9 cellular contexts compared by ENCODE assay signal in the genomic region with DNA sequence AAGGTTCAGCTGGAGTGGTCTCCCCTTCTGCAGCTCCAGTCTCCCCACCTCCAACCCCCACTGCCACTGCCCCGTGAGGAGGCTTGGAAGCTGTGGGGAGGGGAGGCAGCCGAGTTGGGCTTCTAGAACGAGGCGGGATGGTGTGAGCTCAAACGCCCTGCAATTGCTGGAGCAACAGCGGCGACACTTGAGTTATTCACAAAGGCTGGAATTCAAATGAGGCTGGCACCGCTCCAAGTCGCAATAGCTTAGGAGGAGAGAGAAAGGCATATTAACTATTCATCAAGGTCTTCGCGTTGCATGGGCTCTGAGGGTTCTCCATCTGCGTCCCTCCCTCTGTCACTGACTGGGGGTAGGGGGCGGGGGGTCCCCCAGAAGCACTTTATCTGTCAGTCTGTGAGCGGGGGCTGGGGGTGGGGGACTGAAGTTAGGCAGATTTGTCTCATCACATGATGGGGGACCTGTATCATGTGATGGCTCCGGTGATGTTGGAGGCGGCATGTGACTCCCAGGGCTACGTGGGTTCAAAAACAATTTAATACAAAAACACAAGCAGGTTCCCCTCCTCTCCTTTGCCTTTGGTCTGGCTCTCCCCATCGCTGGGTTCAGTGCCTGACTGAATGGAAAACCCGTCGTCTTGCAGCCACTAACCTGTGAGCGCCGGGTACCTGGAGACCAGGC.
A peak's percentile ranks its signal among the peaks of the same experiment; 100 is the strongest.
DNase-seq lines count a peak whose midpoint lies in the region; ATAC-seq and TF ChIP-seq lines count a peak whose summit lies in the region.
"Had no signal": no experiment of that assay in that cellular context is flagged by ENCODE, and none has a peak within 500 bp of the region (broad histone marks: within the 10 kb centered on the region; RNA-seq: fewer than 3 reads in every experiment).

No MANE protein-coding gene starts in this region.

- TF ChIP-seq CTCF in CD14-positive monocyte (IDR thresholded peaks at IDR 0.05) (no peak), ovary (IDR thresholded peaks at IDR 0.05) (no peak)

- no peaks in the 10 kb centered on the region for H3K36me3 ChIP-seq in ovary

- H3K27ac ChIP-seq in ovary, result no peak overlapping the region

- TF ChIP-seq EP300 in Ishikawa (IDR thresholded peaks at IDR 0.05; ENCODE audit: borderline replicate concordance), result no peak
- no peak for TF ChIP-seq EP300 in ovary (IDR thresholded peaks at IDR 0.05)

- H3K4me1 ChIP-seq in ovary (ENCODE audit: insufficient read depth), result peaks cover 4% of the 10 kb centered on the region

- no peaks in the 10 kb centered on the region for H3K27me3 ChIP-seq in ovary

- no peaks in the 10 kb centered on the region for H3K36me3 Mint-ChIP-seq in CD14-positive monocyte
- H3K36me3 Mint-ChIP-seq in activated T-cell treated with anti-CD3 and anti-CD28 coated beads, Interleukin-2, amount 50 U/mL, for 24 hours (ENCODE audit: low read depth), result no peaks in the 10 kb centered on the region

- 2 to 4% (median 3%) methylated on average over 22 of the region's 22 CpGs for WGBS in ovary, 3 donors

- peak; percentile 36 for ATAC-seq in Right ventricle myocardium superior (ENCODE audit: poor library complexity)
- no peak for ATAC-seq in HG03432 (IDR thresholded peaks at IDR 0.05; ENCODE audit: unreplicated experiment)
- no peak for ATAC-seq in HG02610 (IDR thresholded peaks at IDR 0.05; ENCODE audit: unreplicated experiment)
- ATAC-seq in GM18517 (IDR thresholded peaks at IDR 0.05; ENCODE audit: unreplicated experiment), result no peak
- ATAC-seq: HCT116 had no signal

- H3K27me3 Mint-ChIP-seq in CD14-positive monocyte (ENCODE audit: low read depth in 3 of 3), result peaks cover 38 to 54% (median 40%) of the 10 kb centered on the region in 3 donors
- peaks cover 54% of the 10 kb centered on the region for H3K27me3 Mint-ChIP-seq in activated T-cell treated with anti-CD3 and anti-CD28 coated beads, Interleukin-2, amount 50 U/mL, for 24 hours

- H3K9me3 Mint-ChIP-seq in CD14-positive monocyte, result peaks cover 0 to 5% (median 2%) of the 10 kb centered on the region in 7 donors
- H3K9me3 Mint-ChIP-seq in activated T-cell treated with anti-CD3 and anti-CD28 coated beads, Interleukin-2, amount 50 U/mL, for 24 hours, result no peaks in the 10 kb centered on the region

- peak overlapping the region; percentile 16 to 72 for H3K4me3 Mint-ChIP-seq in CD14-positive monocyte
- peak overlapping the region; percentile 54 for H3K4me3 Mint-ChIP-seq in activated T-cell treated with anti-CD3 and anti-CD28 coated beads, Interleukin-2, amount 50 U/mL, for 24 hours

- TF ChIP-seq POLR2A in ovary (IDR thresholded peaks at IDR 0.05), result no peak

- no peak for TF ChIP-seq RAD21 in Ishikawa (IDR thresholded peaks at IDR 0.05; ENCODE audit: low read depth)

- H3K4me1 Mint-ChIP-seq in CD14-positive monocyte, result peaks cover 3% of the 10 kb centered on the region
- H3K4me1 Mint-ChIP-seq in activated T-cell treated with anti-CD3 and anti-CD28 coated beads, Interleukin-2, amount 50 U/mL, for 24 hours (ENCODE audit: low read depth), result peaks cover 13% of the 10 kb centered on the region

- DNase-seq in CD14-positive monocyte (ENCODE audit: low spot score), result no peak
- DNase-seq in activated T-cell treated with anti-CD3 and anti-CD28 coated beads, Interleukin-2, amount 50 U/mL, for 24 hours, result peak; percentile 42
- peak; percentile 66 for DNase-seq in Right ventricle myocardium superior
- peak; percentile 54 to 69 (median 67) for DNase-seq in ovary

- peak overlapping the region; percentile 28 for H3K4me3 ChIP-seq in ovary

- no peaks in the 10 kb centered on the region for H3K9me3 ChIP-seq in ovary

- intact Hi-C loops in CD14-positive monocyte (cut with micrococcal nuclease), result no loop called here
- intact Hi-C loops in Right ventricle myocardium superior (cut with DNase I), result no loop called here
- intact Hi-C loops in ovary (cut with DNase I), result no loop called here

- H3K27ac Mint-ChIP-seq in CD14-positive monocyte, result peak overlapping the region in 1 of 7 donors; percentile 31
- no peak overlapping the region for H3K27ac Mint-ChIP-seq in activated T-cell treated with anti-CD3 and anti-CD28 coated beads, Interleukin-2, amount 50 U/mL, for 24 hours

TF ChIP-seq in Ishikawa, 13 proteins besides CTCF, POLR2A, EP300 and RAD21:
- TF ChIP-seq CEBPB (IDR thresholded peaks at IDR 0.05) (no peak), USF1 (IDR thresholded peaks at IDR 0.05) (peak; percentile 85), CREB1 (IDR thresholded peaks at IDR 0.05; ENCODE audit: low read depth) (no peak), TCF12 (IDR thresholded peaks at IDR 0.05; ENCODE audit: low read depth) (no peak), EGR1 (IDR thresholded peaks at IDR 0.05) (no peak), FOXM1 (IDR thresholded peaks at IDR 0.05; ENCODE audit: borderline replicate concordance, low read depth) (no peak), TAF1 (IDR thresholded peaks at IDR 0.05; ENCODE audit: low read depth) (no peak), ZBTB7A (IDR thresholded peaks at IDR 0.05; ENCODE audit: low read depth) (no peak), TEAD4 (IDR thresholded peaks at IDR 0.05) (peak; percentile 64), NFIC (IDR thresholded peaks at IDR 0.05) (peak; percentile 80), YY1 (IDR thresholded peaks at IDR 0.05; ENCODE audit: low read depth) (no peak)
- TF ChIP-seq, protein P1, sequence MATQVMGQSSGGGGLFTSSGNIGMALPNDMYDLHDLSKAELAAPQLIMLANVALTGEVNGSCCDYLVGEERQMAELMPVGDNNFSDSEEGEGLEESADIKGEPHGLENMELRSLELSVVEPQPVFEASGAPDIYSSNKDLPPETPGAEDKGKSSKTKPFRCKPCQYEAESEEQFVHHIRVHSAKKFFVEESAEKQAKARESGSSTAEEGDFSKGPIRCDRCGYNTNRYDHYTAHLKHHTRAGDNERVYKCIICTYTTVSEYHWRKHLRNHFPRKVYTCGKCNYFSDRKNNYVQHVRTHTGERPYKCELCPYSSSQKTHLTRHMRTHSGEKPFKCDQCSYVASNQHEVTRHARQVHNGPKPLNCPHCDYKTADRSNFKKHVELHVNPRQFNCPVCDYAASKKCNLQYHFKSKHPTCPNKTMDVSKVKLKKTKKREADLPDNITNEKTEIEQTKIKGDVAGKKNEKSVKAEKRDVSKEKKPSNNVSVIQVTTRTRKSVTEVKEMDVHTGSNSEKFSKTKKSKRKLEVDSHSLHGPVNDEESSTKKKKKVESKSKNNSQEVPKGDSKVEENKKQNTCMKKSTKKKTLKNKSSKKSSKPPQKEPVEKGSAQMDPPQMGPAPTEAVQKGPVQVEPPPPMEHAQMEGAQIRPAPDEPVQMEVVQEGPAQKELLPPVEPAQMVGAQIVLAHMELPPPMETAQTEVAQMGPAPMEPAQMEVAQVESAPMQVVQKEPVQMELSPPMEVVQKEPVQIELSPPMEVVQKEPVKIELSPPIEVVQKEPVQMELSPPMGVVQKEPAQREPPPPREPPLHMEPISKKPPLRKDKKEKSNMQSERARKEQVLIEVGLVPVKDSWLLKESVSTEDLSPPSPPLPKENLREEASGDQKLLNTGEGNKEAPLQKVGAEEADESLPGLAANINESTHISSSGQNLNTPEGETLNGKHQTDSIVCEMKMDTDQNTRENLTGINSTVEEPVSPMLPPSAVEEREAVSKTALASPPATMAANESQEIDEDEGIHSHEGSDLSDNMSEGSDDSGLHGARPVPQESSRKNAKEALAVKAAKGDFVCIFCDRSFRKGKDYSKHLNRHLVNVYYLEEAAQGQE (IDR thresholded peaks at IDR 0.05; ENCODE audit: low read depth), result no peak
- TF ChIP-seq, protein P2, sequence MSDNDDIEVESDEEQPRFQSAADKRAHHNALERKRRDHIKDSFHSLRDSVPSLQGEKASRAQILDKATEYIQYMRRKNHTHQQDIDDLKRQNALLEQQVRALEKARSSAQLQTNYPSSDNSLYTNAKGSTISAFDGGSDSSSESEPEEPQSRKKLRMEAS (IDR thresholded peaks at IDR 0.05), result no peak
